Comparison of ENCODE assay signal across 1 cellular context in genomic region chr17:76333673-76334505, GRCh38.
TF ChIP-seq lines count a peak whose summit lies in the region.

No MANE protein-coding gene starts in this region.

TF ChIP-seq in SK-N-SH treated with all-trans-retinoic acid at 6 μM for 48 hours, 23 proteins besides CTCF, POLR2A, EP300 and RAD21 (continued from another document):
- no peak for TF ChIP-seq TSHZ2 (CRISPR knock-in tag; IDR thresholded peaks at IDR 0.05)
- TF ChIP-seq TCF4 (CRISPR knock-in tag; IDR thresholded peaks at IDR 0.05; ENCODE audit: borderline replicate concordance), result no peak
- no peak for TF ChIP-seq RARB (CRISPR knock-in tag; IDR thresholded peaks at IDR 0.05)
- no peak for TF ChIP-seq PPARA (CRISPR knock-in tag; IDR thresholded peaks at IDR 0.05; ENCODE audit: borderline replicate concordance)
- TF ChIP-seq GLIS3 (CRISPR knock-in tag; IDR thresholded peaks at IDR 0.05), result no peak
- no peak for TF ChIP-seq ZC3H10 (CRISPR knock-in tag; IDR thresholded peaks at IDR 0.05)
